7 cellular contexts compared by ENCODE assay signal in genomic region chr11:117179048-117179999, GRCh38. TPM values are rescaled to one million over a fixed set of nuclear protein-coding genes. Genes with fewer than 3 reads are reported as not detected.
A peak's percentile ranks its signal among the peaks of the same experiment; 100 is the strongest.
DNase-seq lines count a peak whose midpoint lies in the region; ATAC-seq and TF ChIP-seq lines count a peak whose summit lies in the region.

No MANE protein-coding gene starts in this region.

- H3K9me3 Mint-ChIP-seq in glutamatergic neuron (ENCODE audit: unreplicated experiment): peaks cover 3% of the 10 kb centered on the region

- H3K4me3 Mint-ChIP-seq in glutamatergic neuron (ENCODE audit: unreplicated experiment): peak overlapping the region; percentile 93

- no peak for TF ChIP-seq CTCF in glutamatergic neuron (IDR thresholded peaks at IDR 0.05; ENCODE audit: partially characterized antibody, unreplicated experiment)

- H3K4me1 Mint-ChIP-seq in glutamatergic neuron (ENCODE audit: low read depth, unreplicated experiment): peaks cover 12% of the 10 kb centered on the region

- H3K27me3 Mint-ChIP-seq in glutamatergic neuron (ENCODE audit: unreplicated experiment): peaks cover 7% of the 10 kb centered on the region

- peak overlapping the region; percentile 77 for H3K27ac Mint-ChIP-seq in glutamatergic neuron (ENCODE audit: unreplicated experiment)

- DNase-seq in NCI-H82 treated with DMSO at 0.1 percent for 48 hours (lab: John Stamatoyannopoulos, UW; ENCODE audit: unreplicated experiment): peak; percentile 10
- DNase-seq in activated gamma-delta T cell treated with Interleukin-2 at 50 U/mL for 16 hours: peak; percentile 42
- DNase-seq in glutamatergic neuron: peak; percentile 51
- DNase-seq in posterior cingulate gyrus: peak in 7 of 10 donors; percentile 30 to 93 (median 39)
- DNase-seq in NCI-H2081 treated with DMSO at 0.1 percent for 48 hours (lab: John Stamatoyannopoulos, UW): no peak

- ATAC-seq in GM18505 (IDR thresholded peaks at IDR 0.05; ENCODE audit: unreplicated experiment) (peak; percentile 31), HG02759 (IDR thresholded peaks at IDR 0.05; ENCODE audit: unreplicated experiment) (peak; percentile 38)

- intact Hi-C loops in posterior cingulate gyrus (cut with DNase I): loop anchor here (5.0 kb wide), 1 partner anchor 37 kb away; the partner anchor contains the start of gene PAFAH1B2

- no peak for TF ChIP-seq POLR2A in GM18505 (IDR thresholded peaks at IDR 0.05; ENCODE audit: borderline replicate concordance, extremely low read depth, insufficient read depth, insufficient read length)

- no peaks in the 10 kb centered on the region for H3K36me3 Mint-ChIP-seq in glutamatergic neuron (ENCODE audit: unreplicated experiment)

RNA-seq across cellular contexts. Expression of gene SIDT2, which starts 0.8 kb away (rescaled TPM):
- 23.6 TPM for total RNA-seq in glutamatergic neuron (ENCODE audit: unreplicated experiment)

RNA-seq across cellular contexts. Expression of gene TAGLN, which starts 19.8 kb away (rescaled TPM):
- total RNA-seq in glutamatergic neuron (ENCODE audit: unreplicated experiment): 6.1 TPM

RNA-seq across cellular contexts. Expression of gene PAFAH1B2, which starts 35.2 kb away (rescaled TPM):
- total RNA-seq in glutamatergic neuron (ENCODE audit: unreplicated experiment): 161 TPM

RNA-seq across cellular contexts. Expression of gene PCSK7, which starts 52.5 kb away (rescaled TPM):
- total RNA-seq in glutamatergic neuron (ENCODE audit: unreplicated experiment): 109 TPM

RNA-seq across cellular contexts. Expression of gene RNF214, which starts 53.1 kb away (rescaled TPM):
- 43.0 TPM for total RNA-seq in glutamatergic neuron (ENCODE audit: unreplicated experiment)
